Comparison of ENCODE assay signal across 1 cellular context in genomic region chr13:100645382-100645781, GRCh38.
TF ChIP-seq lines count a peak whose summit lies in the region.

No MANE protein-coding gene starts in this region.

TF ChIP-seq in HepG2, 621 proteins besides CTCF, POLR2A, EP300 and RAD21:
- TF ChIP-seq SRSF1 (optimal IDR thresholded peaks at IDR 0.05; ENCODE audit: low read depth, low read length) (no peak), ZNF263 (CRISPR knock-in tag; IDR thresholded peaks at IDR 0.05) (no peak)
TF ChIP-seq in HepG2: peak in this region for 0.
